Comparison of ENCODE assay signal across 8 cellular contexts in genomic region chr1:151763990-151764389, GRCh38. TPM values are rescaled to one million over a fixed set of nuclear protein-coding genes. Genes with fewer than 3 reads are reported as not detected.
A peak's percentile ranks its signal among the peaks of the same experiment; 100 is the strongest.
DNase-seq lines count a peak whose midpoint lies in the region; FAIRE-seq and TF ChIP-seq lines count a peak whose summit lies in the region.

No MANE protein-coding gene starts in this region.

- peak overlapping the region; percentile 97 for H3K27ac Mint-ChIP-seq in activated CD4-positive, alpha-beta T cell treated with anti-CD3 and anti-CD28 coated beads, Interleukin-2, amount 10 ng/mL, durations not matched to agents 7 days and 5 days

- H3K36me3 ChIP-seq in adipocyte (ENCODE audit: control insufficient read depth, insufficient read depth, low read length, severe bottlenecking) (peaks cover 28% of the 10 kb centered on the region), keratinocyte (ENCODE audit: control insufficient read depth in 2 of 2, extremely low read depth in 1 of 2, insufficient read depth in 2 of 2, low read length in 2 of 2) (peaks cover 8% of the 10 kb centered on the region in 2 experiments), tibial artery (peaks cover 14 to 33% (median 22%) of the 10 kb centered on the region in 3 donors)

- H3K4me1 ChIP-seq in adipocyte (ENCODE audit: control insufficient read depth, insufficient read depth, low read length) (peaks cover 12% of the 10 kb centered on the region), keratinocyte (ENCODE audit: control insufficient read depth, extremely low read depth, insufficient read depth, low read length) (peaks cover 35% of the 10 kb centered on the region), tibial artery (peaks cover 0 to 15% (median 8%) of the 10 kb centered on the region in 4 donors)

- no peaks in the 10 kb centered on the region for H3K9me3 ChIP-seq in adipocyte (ENCODE audit: control insufficient read depth, low read length)
- H3K9me3 ChIP-seq in keratinocyte (ENCODE audit: control insufficient read depth, low read depth, low read length): no peaks in the 10 kb centered on the region
- H3K9me3 ChIP-seq in tibial artery: no peaks in the 10 kb centered on the region

- dilution Hi-C loops in keratinocyte (cut with MboI; ENCODE audit: extremely low pct_ligation_motif_present, low sequenced_read_pairs): no loop called here

- H3K79me2 ChIP-seq in keratinocyte (ENCODE audit: control insufficient read depth, insufficient read depth, low read length): peaks cover 8% of the 10 kb centered on the region

- H3K4me1 Mint-ChIP-seq in activated CD4-positive, alpha-beta T cell treated with anti-CD3 and anti-CD28 coated beads, Interleukin-2, amount 10 ng/mL, durations not matched to agents 7 days and 5 days: peaks cover 45% of the 10 kb centered on the region

- H3K27me3 ChIP-seq in adipocyte (replicated peaks; ENCODE audit: control insufficient read depth, insufficient read depth, low read length) (no peaks in the 10 kb centered on the region), keratinocyte (ENCODE audit: control insufficient read depth, extremely low read depth, insufficient read depth, low read length) (no peaks in the 10 kb centered on the region), tibial artery (no peaks in the 10 kb centered on the region)

- H3K27ac ChIP-seq in keratinocyte (ENCODE audit: control insufficient read depth, insufficient read depth, low read length): peak overlapping the region; percentile 91
- H3K27ac ChIP-seq in tibial artery: peak overlapping the region; percentile 86 to 89

- no peaks in the 10 kb centered on the region for H3K9me3 Mint-ChIP-seq in activated CD4-positive, alpha-beta T cell treated with anti-CD3 and anti-CD28 coated beads, Interleukin-2, amount 10 ng/mL, durations not matched to agents 7 days and 5 days

- H3K4me3 ChIP-seq in adipocyte (ENCODE audit: low read length) (peak overlapping the region; percentile 89), keratinocyte (ENCODE audit: control insufficient read depth in 2 of 3, extremely low read depth in 1 of 3, insufficient read depth in 2 of 3, low read depth in 1 of 3, low read length in 3 of 3) (peak overlapping the region; percentile 69 to 96 (median 86)), tibial artery (peak overlapping the region; percentile 69 to 75)

- H3K9ac ChIP-seq in adipocyte (ENCODE audit: low read length) (peak overlapping the region; percentile 90), keratinocyte (ENCODE audit: control insufficient read depth, extremely low read depth, insufficient read depth, low read length) (peak overlapping the region; percentile 94)

- POLR2A ChIA-PET in activated CD4-positive, alpha-beta T cell treated with anti-CD3 and anti-CD28 coated beads, Interleukin-2, amount 10 ng/mL, durations not matched to agents 7 days and 5 days (lab: Charles Lee): no interaction called here
- POLR2A ChIA-PET in HEK293T (lab: Yijun Ruan, JAX): interaction anchor here (0.7 to 1.9 kb wide), 8 partner anchors 9 to 91 kb away, joined by 3 to 16 read pairs (median 4); no protein-coding TSS in a partner anchor

- TF ChIP-seq CTCF in keratinocyte (optimal IDR thresholded peaks at IDR 0.05 in 1 of 3, IDR thresholded peaks at IDR 0.05 in 1 of 3, conservative IDR thresholded peaks at IDR 0.05 in 1 of 3; ENCODE audit: extremely low read depth in 1 of 3, insufficient read depth in 2 of 3, low read length in 3 of 3): no peak
- TF ChIP-seq CTCF in tibial artery (IDR thresholded peaks at IDR 0.05): no peak

- no peaks in the 10 kb centered on the region for H4K20me1 ChIP-seq in keratinocyte (ENCODE audit: control insufficient read depth, extremely low read depth, insufficient read depth, low read length)

- no peaks in the 10 kb centered on the region for H3K9me1 ChIP-seq in keratinocyte (ENCODE audit: control insufficient read depth, extremely low read depth, insufficient read depth, low read length)

- CTCF ChIA-PET in activated CD4-positive, alpha-beta T cell treated with anti-CD3 and anti-CD28 coated beads, Interleukin-2, amount 10 ng/mL, durations not matched to agents 7 days and 5 days (lab: Charles Lee): interaction anchor here (1.0 to 1.2 kb wide), 2 partner anchors 39 to 66 kb away, joined by 3 read pairs; no protein-coding TSS in a partner anchor
- CTCF ChIA-PET in HEK293T (lab: Yijun Ruan, JAX): no interaction called here

- peaks cover 21% of the 10 kb centered on the region for H3K36me3 Mint-ChIP-seq in activated CD4-positive, alpha-beta T cell treated with anti-CD3 and anti-CD28 coated beads, Interleukin-2, amount 10 ng/mL, durations not matched to agents 7 days and 5 days (ENCODE audit: low read depth)

- DNase-seq in activated CD4-positive, alpha-beta T cell treated with anti-CD3 and anti-CD28 coated beads, Interleukin-2, amount 10 ng/mL, durations not matched to agents 7 days and 5 days: no peak
- DNase-seq in activated CD4-positive, alpha-beta T cell treated with anti-CD3 and anti-CD28 coated beads for 4 hours: no peak
- DNase-seq in adipocyte (ENCODE audit: low read depth): no peak
- no peak for DNase-seq in keratinocyte (ENCODE audit: low read depth, low spot score)
- no peak for DNase-seq in tibial artery
- no peak for DNase-seq in NCI-H69 (lab: John Stamatoyannopoulos, UW)
- DNase-seq in SIG-M5 treated with dmso at 0.1 percent for 504 hours (lab: John Stamatoyannopoulos, UW; ENCODE audit: unreplicated experiment): no peak
- DNase-seq in HEK293T (ENCODE audit: extremely low spot score): no peak

- intact Hi-C loops in tibial artery (cut with DNase I; ENCODE audit: low total_unique reads): no loop called here

- FAIRE-seq in keratinocyte (lab: Jason Lieb, UNC): no peak

- no peaks in the 10 kb centered on the region for H3K27me3 Mint-ChIP-seq in activated CD4-positive, alpha-beta T cell treated with anti-CD3 and anti-CD28 coated beads, Interleukin-2, amount 10 ng/mL, durations not matched to agents 7 days and 5 days

- peak overlapping the region; percentile 87 for H3K4me3 Mint-ChIP-seq in activated CD4-positive, alpha-beta T cell treated with anti-CD3 and anti-CD28 coated beads, Interleukin-2, amount 10 ng/mL, durations not matched to agents 7 days and 5 days

- H3K4me2 ChIP-seq in keratinocyte (ENCODE audit: control insufficient read depth, extremely low read depth, insufficient read depth, low read depth, low read length): peak overlapping the region; percentile 99

- H2AFZ ChIP-seq in keratinocyte (ENCODE audit: control insufficient read depth, low read length): peak overlapping the region; percentile 98

RNA-seq across cellular contexts. Expression of gene MRPL9, which starts 0.7 kb away (rescaled TPM):
- 100 to 1,000 TPM; 110 to 117 TPM for total RNA-seq in activated CD4-positive, alpha-beta T cell treated with anti-CD3 and anti-CD28 coated beads, Interleukin-2, amount 10 ng/mL, durations not matched to agents 7 days and 5 days
- 73.7 to 125 TPM (median 75.0 TPM) in 3 replicates for polyA plus RNA-seq in keratinocyte
- 95.0 TPM for polyA plus RNA-seq in keratinocyte (2011; ENCODE audit: low read depth)
- polyA plus RNA-seq in keratinocyte (2011; cell fraction: cytosol; rRNA removed): 68.1 and 89.3 TPM in 2 replicates
- 54.7 and 57.2 TPM in 2 replicates for polyA plus RNA-seq in keratinocyte (2011; cell fraction: nucleus; rRNA removed)
- polyA plus RNA-seq in keratinocyte (2012; ENCODE audit: low replicate concordance): 48.8 and 77.9 TPM in 2 replicates
- 38.1 to 62.4 TPM (median 48.2 TPM) in 3 replicates for polyA minus RNA-seq in keratinocyte
- 66.4 TPM for polyA minus RNA-seq in keratinocyte (2011; cell fraction: cytosol; rRNA and poly(A)+ RNA removed)
- 16.7 and 21.1 TPM in 2 replicates for polyA minus RNA-seq in keratinocyte (2011; cell fraction: nucleus; rRNA and poly(A)+ RNA removed)

RNA-seq across cellular contexts. Expression of gene TDRKH, which starts 26.3 kb away (rescaled TPM):
- 10 to 100 TPM; 14.6 to 17.3 TPM for total RNA-seq in activated CD4-positive, alpha-beta T cell treated with anti-CD3 and anti-CD28 coated beads, Interleukin-2, amount 10 ng/mL, durations not matched to agents 7 days and 5 days
- 7.1 to 10.4 TPM (median 9.7 TPM) in 3 replicates for polyA plus RNA-seq in keratinocyte
- 14.3 TPM for polyA plus RNA-seq in keratinocyte (2011; ENCODE audit: low read depth)
- 6.2 and 8.2 TPM in 2 replicates for polyA plus RNA-seq in keratinocyte (2011; cell fraction: cytosol; rRNA removed)
- 10.4 and 10.5 TPM in 2 replicates for polyA plus RNA-seq in keratinocyte (2011; cell fraction: nucleus; rRNA removed)
- 5.6 and 9.6 TPM in 2 replicates for polyA plus RNA-seq in keratinocyte (2012; ENCODE audit: low replicate concordance)
- 5.0 to 9.3 TPM (median 6.6 TPM) in 3 replicates for polyA minus RNA-seq in keratinocyte
- 2.3 TPM for polyA minus RNA-seq in keratinocyte (2011; cell fraction: cytosol; rRNA and poly(A)+ RNA removed)
- 4.3 and 6.1 TPM in 2 replicates for polyA minus RNA-seq in keratinocyte (2011; cell fraction: nucleus; rRNA and poly(A)+ RNA removed)

RNA-seq across cellular contexts. Expression of gene LINGO4, which starts 41.2 kb away (rescaled TPM):
- total RNA-seq in activated CD4-positive, alpha-beta T cell treated with anti-CD3 and anti-CD28 coated beads, Interleukin-2, amount 10 ng/mL, durations not matched to agents 7 days and 5 days: under 1 TPM; 0.35 to 0.50 TPM
- not detected in 3 replicates for polyA plus RNA-seq in keratinocyte
- polyA plus RNA-seq in keratinocyte (2011; ENCODE audit: low read depth): not detected
- not detected in 2 replicates for polyA plus RNA-seq in keratinocyte (2011; cell fraction: cytosol; rRNA removed)
- polyA plus RNA-seq in keratinocyte (2011; cell fraction: nucleus; rRNA removed): 0.04 TPM in 1 of 2 replicates, not detected in the other
- polyA plus RNA-seq in keratinocyte (2012; ENCODE audit: low replicate concordance): not detected in 2 replicates
- not detected in 3 replicates for polyA minus RNA-seq in keratinocyte
- polyA minus RNA-seq in keratinocyte (2011; cell fraction: cytosol; rRNA and poly(A)+ RNA removed): not detected
- not detected in 2 replicates for polyA minus RNA-seq in keratinocyte (2011; cell fraction: nucleus; rRNA and poly(A)+ RNA removed)

RNA-seq across cellular contexts. Expression of gene RIIAD1, which starts 42.7 kb away (rescaled TPM):
- not detected for total RNA-seq in activated CD4-positive, alpha-beta T cell treated with anti-CD3 and anti-CD28 coated beads, Interleukin-2, amount 10 ng/mL, durations not matched to agents 7 days and 5 days
- not detected in 3 replicates for polyA plus RNA-seq in keratinocyte
- not detected for polyA plus RNA-seq in keratinocyte (2011; ENCODE audit: low read depth)
- not detected in 2 replicates for polyA plus RNA-seq in keratinocyte (2011; cell fraction: cytosol; rRNA removed)
- polyA plus RNA-seq in keratinocyte (2011; cell fraction: nucleus; rRNA removed): not detected in 2 replicates
- polyA plus RNA-seq in keratinocyte (2012; ENCODE audit: low replicate concordance): not detected in 2 replicates
- not detected in 3 replicates for polyA minus RNA-seq in keratinocyte
- not detected for polyA minus RNA-seq in keratinocyte (2011; cell fraction: cytosol; rRNA and poly(A)+ RNA removed)
- polyA minus RNA-seq in keratinocyte (2011; cell fraction: nucleus; rRNA and poly(A)+ RNA removed): not detected in 2 replicates

RNA-seq across cellular contexts. Expression of gene CELF3, which starts 47.4 kb away (rescaled TPM):
- total RNA-seq in activated CD4-positive, alpha-beta T cell treated with anti-CD3 and anti-CD28 coated beads, Interleukin-2, amount 10 ng/mL, durations not matched to agents 7 days and 5 days: not detected
- polyA plus RNA-seq in keratinocyte: not detected in 3 replicates
- not detected for polyA plus RNA-seq in keratinocyte (2011; ENCODE audit: low read depth)
- polyA plus RNA-seq in keratinocyte (2011; cell fraction: cytosol; rRNA removed): not detected in 2 replicates
- not detected in 2 replicates for polyA plus RNA-seq in keratinocyte (2011; cell fraction: nucleus; rRNA removed)
- not detected in 2 replicates for polyA plus RNA-seq in keratinocyte (2012; ENCODE audit: low replicate concordance)
- not detected in 3 replicates for polyA minus RNA-seq in keratinocyte
- not detected for polyA minus RNA-seq in keratinocyte (2011; cell fraction: cytosol; rRNA and poly(A)+ RNA removed)
- polyA minus RNA-seq in keratinocyte (2011; cell fraction: nucleus; rRNA and poly(A)+ RNA removed): not detected in 2 replicates
